Comparison of ENCODE assay signal across 39 cellular contexts in genomic region chr17:10372906-10373305, GRCh38. TPM values are rescaled to one million over a fixed set of nuclear protein-coding genes. Genes with fewer than 3 reads are reported as not detected.
"Had no signal": no experiment of that assay in that cellular context is flagged by ENCODE, and none has a peak within 500 bp of the region (broad histone marks: within the 10 kb centered on the region; RNA-seq: fewer than 3 reads in every experiment).

MYH13 (minus strand) TSS chr17:10373006; CDS start chr17:10364530, 8,476 bp downstream.

- H3K27me3 Mint-ChIP-seq: activated CD4-positive, alpha-beta memory T cell treated with anti-CD3 and anti-CD28 coated beads for 36 hours; activated CD4-positive, alpha-beta T cell treated with anti-CD3 and anti-CD28 coated beads, Interleukin-2, amount 10 ng/mL, durations not matched to agents 24 days and 14 days had no signal

- H3K4me1 ChIP-seq: adrenal gland, body of pancreas, breast epithelium had no signal

- H3K27ac Mint-ChIP-seq: activated B cell treated with CpG ODN at 0.5 μM for 24 hours; activated CD4-positive, alpha-beta memory T cell treated with anti-CD3 and anti-CD28 coated beads for 36 hours; activated CD4-positive, alpha-beta T cell treated with anti-CD3 and anti-CD28 coated beads, Interleukin-2, amount 10 ng/mL, durations not matched to agents 24 days and 14 days; activated CD8-positive, alpha-beta T cell treated with anti-CD3 and anti-CD28 coated beads for 36 hours; activated naive CD4-positive, alpha-beta T cell treated with anti-CD3 and anti-CD28 coated beads for 36 hours; activated naive CD4-positive, alpha-beta T cell treated with anti-CD3 and anti-CD28 coated beads, Interleukin-2, amount 50 U/mL, for 72 hours; activated naive CD8-positive, alpha-beta T cell treated with anti-CD3 and anti-CD28 coated beads for 36 hours; activated T-cell treated with anti-CD3 and anti-CD28 coated beads, Interleukin-2, amount 50 U/mL, for 72 hours; activated T-helper 1 cell treated with anti-CD3 and anti-CD28 coated beads, Interleukin-12 subunit alpha, Interleukin-12 subunit beta, Interleukin-2, Interleukin-4 antibody, amounts not matched to agents 30 ng/mL and 10 ng/mL and 1 ng/mL, durations not matched to agents 14 hours and 24 hours and 36 hours; activated T-helper 17 cell treated with anti-CD3 and anti-CD28 coated beads, Interleukin-2, amount 50 U/mL, for 72 hours; T-helper 1 cell treated with Interleukin-12 subunit alpha and Interleukin-12 subunit beta and Interleukin-4 antibody, amounts not matched to agents 30 μg/mL and 1 μg/mL, for 36 hours; T-helper 2 cell treated with Interferon-gamma antibody and Interleukin-4, amounts not matched to agents 5 μg/mL and 100 μg/mL, for 36 hours had no signal

- H3K36me3 Mint-ChIP-seq: activated CD4-positive, alpha-beta memory T cell treated with anti-CD3 and anti-CD28 coated beads for 36 hours; activated naive CD4-positive, alpha-beta T cell treated with anti-CD3 and anti-CD28 coated beads, Interleukin-2, amount 50 U/mL, for 72 hours; activated naive CD8-positive, alpha-beta T cell treated with anti-CD3 and anti-CD28 coated beads for 36 hours had no signal

- H3K4me1 Mint-ChIP-seq: activated B cell treated with CpG ODN at 0.5 μM for 24 hours; activated CD4-positive, alpha-beta T cell treated with anti-CD3 and anti-CD28 coated beads, Interleukin-2, amount 10 ng/mL, durations not matched to agents 24 days and 14 days; activated naive CD8-positive, alpha-beta T cell treated with anti-CD3 and anti-CD28 coated beads for 36 hours; activated T-helper 17 cell treated with anti-CD3 and anti-CD28 coated beads, Interleukin-2, amount 50 U/mL, for 72 hours had no signal

- H3K9me3 ChIP-seq: adrenal gland, body of pancreas, breast epithelium had no signal

- H3K4me3 ChIP-seq: adrenal gland, body of pancreas, breast epithelium had no signal

- FAIRE-seq: astrocyte, TTC549 had no signal

- H3K27me3 ChIP-seq: adrenal gland, body of pancreas, brain microvascular endothelial cell, breast epithelium had no signal

- H3K27ac ChIP-seq: adrenal gland, body of pancreas, brain microvascular endothelial cell, breast epithelium, VCaP had no signal

- H3K9me3 Mint-ChIP-seq: activated B cell treated with CpG ODN at 0.5 μM for 24 hours; activated CD4-positive, alpha-beta memory T cell treated with anti-CD3 and anti-CD28 coated beads for 36 hours; activated CD4-positive, alpha-beta T cell treated with anti-CD3 and anti-CD28 coated beads, Interleukin-2, amount 10 ng/mL, durations not matched to agents 24 days and 14 days; activated CD8-positive, alpha-beta T cell treated with anti-CD3 and anti-CD28 coated beads for 36 hours; activated naive CD4-positive, alpha-beta T cell treated with anti-CD3 and anti-CD28 coated beads for 36 hours; activated naive CD4-positive, alpha-beta T cell treated with anti-CD3 and anti-CD28 coated beads, Interleukin-2, amount 50 U/mL, for 72 hours; activated naive CD8-positive, alpha-beta T cell treated with anti-CD3 and anti-CD28 coated beads for 36 hours; activated T-cell treated with anti-CD3 and anti-CD28 coated beads, Interleukin-2, amount 50 U/mL, for 4 hours; activated T-cell treated with anti-CD3 and anti-CD28 coated beads, Interleukin-2, amount 50 U/mL, for 72 hours; activated T-helper 1 cell treated with anti-CD3 and anti-CD28 coated beads, Interleukin-12 subunit alpha, Interleukin-12 subunit beta, Interleukin-2, Interleukin-4 antibody, amounts not matched to agents 30 ng/mL and 10 ng/mL and 1 ng/mL, durations not matched to agents 14 hours and 24 hours and 36 hours; activated T-helper 17 cell treated with anti-CD3 and anti-CD28 coated beads, Interleukin-2, amount 50 U/mL, for 72 hours; T-helper 1 cell treated with Interleukin-12 subunit alpha and Interleukin-12 subunit beta and Interleukin-4 antibody, amounts not matched to agents 30 μg/mL and 1 μg/mL, for 36 hours; T-helper 2 cell treated with Interferon-gamma antibody and Interleukin-4, amounts not matched to agents 5 μg/mL and 100 μg/mL, for 36 hours had no signal

- DNase-seq: activated B cell treated with CpG ODN at 0.5 μM for 24 hours; activated CD4-positive, alpha-beta memory T cell treated with anti-CD3 and anti-CD28 coated beads for 36 hours; activated CD4-positive, alpha-beta T cell treated with anti-CD3 and anti-CD28 coated beads for 4 hours; activated CD4-positive, alpha-beta T cell treated with anti-CD3 and anti-CD28 coated beads, Interleukin-2, amount 10 ng/mL, durations not matched to agents 24 days and 14 days; activated CD4-positive, alpha-beta T cell treated with anti-CD3 and anti-CD28 coated beads, Interleukin-2, amount 50 U/mL, for 1 hour; activated CD4-positive, alpha-beta T cell treated with anti-CD3 and anti-CD28 coated beads, Interleukin-2, amount 50 U/mL, for 4 hours; activated CD4-positive, CD25-positive, alpha-beta regulatory T cell treated with anti-CD3 and anti-CD28 coated beads, Interleukin-2, amount 50 U/mL, for 72 hours; activated CD8-positive, alpha-beta memory T cell treated with anti-CD3 and anti-CD28 coated beads, Interleukin-2, amount 50 U/mL, for 4 hours; activated CD8-positive, alpha-beta T cell treated with anti-CD3 and anti-CD28 coated beads for 36 hours; activated effector memory CD4-positive, alpha-beta T cell treated with anti-CD3 and anti-CD28 coated beads, Interleukin-2, amount 50 U/mL, for 16 hours; activated gamma-delta T cell treated with Interleukin-2 at 50 U/mL for 16 hours; activated naive CD4-positive, alpha-beta T cell; activated naive CD4-positive, alpha-beta T cell treated with anti-CD3 and anti-CD28 coated beads for 36 hours; activated naive CD4-positive, alpha-beta T cell treated with anti-CD3 and anti-CD28 coated beads, Interleukin-2, amount 50 U/mL, for 16 hours; activated naive CD8-positive, alpha-beta T cell treated with anti-CD3 and anti-CD28 coated beads for 36 hours; activated T-cell treated with anti-CD3 and anti-CD28 coated beads for 4 hours; activated T-cell treated with anti-CD3 and anti-CD28 coated beads, Interleukin-2, amount 50 U/mL, for 1 hour; activated T-cell treated with anti-CD3 and anti-CD28 coated beads, Interleukin-2, amount 50 U/mL, for 4 hours; activated T-cell treated with anti-CD3 and anti-CD28 coated beads, Interleukin-2, amount 50 U/mL, for 72 hours; adrenal gland; amniotic stem cell; aorta; body of pancreas; brain microvascular endothelial cell; central memory CD4-positive, alpha-beta T cell; T-helper 2 cell; T-helper 9 cell had no signal

- H3K36me3 ChIP-seq: adrenal gland, brain microvascular endothelial cell, breast epithelium had no signal

- H3K4me3 Mint-ChIP-seq: activated B cell treated with CpG ODN at 0.5 μM for 24 hours; activated CD4-positive, alpha-beta memory T cell treated with anti-CD3 and anti-CD28 coated beads for 36 hours; activated CD4-positive, alpha-beta T cell treated with anti-CD3 and anti-CD28 coated beads, Interleukin-2, amount 10 ng/mL, durations not matched to agents 24 days and 14 days; activated CD8-positive, alpha-beta T cell treated with anti-CD3 and anti-CD28 coated beads for 36 hours; activated naive CD4-positive, alpha-beta T cell treated with anti-CD3 and anti-CD28 coated beads for 36 hours; activated naive CD8-positive, alpha-beta T cell treated with anti-CD3 and anti-CD28 coated beads for 36 hours; activated T-cell treated with anti-CD3 and anti-CD28 coated beads, Interleukin-2, amount 50 U/mL, for 4 hours; activated T-cell treated with anti-CD3 and anti-CD28 coated beads, Interleukin-2, amount 50 U/mL, for 72 hours; activated T-helper 1 cell treated with anti-CD3 and anti-CD28 coated beads, Interleukin-12 subunit alpha, Interleukin-12 subunit beta, Interleukin-2, Interleukin-4 antibody, amounts not matched to agents 30 ng/mL and 10 ng/mL and 1 ng/mL, durations not matched to agents 14 hours and 24 hours and 36 hours; activated T-helper 17 cell treated with anti-CD3 and anti-CD28 coated beads, Interleukin-2, amount 50 U/mL, for 72 hours; T-helper 1 cell treated with Interleukin-12 subunit alpha and Interleukin-12 subunit beta and Interleukin-4 antibody, amounts not matched to agents 30 μg/mL and 1 μg/mL, for 36 hours; T-helper 2 cell treated with Interferon-gamma antibody and Interleukin-4, amounts not matched to agents 5 μg/mL and 100 μg/mL, for 36 hours had no signal

- ATAC-seq: activated CD8-positive, alpha-beta T cell treated with anti-CD3 and anti-CD28 coated beads for 36 hours; activated naive CD4-positive, alpha-beta T cell treated with anti-CD3 and anti-CD28 coated beads, Interleukin-2, amount 50 U/mL, for 72 hours; activated T-cell treated with anti-CD3 and anti-CD28 coated beads, Interleukin-2, amount 50 U/mL, for 4 hours; activated T-cell treated with anti-CD3 and anti-CD28 coated beads, Interleukin-2, amount 50 U/mL, for 72 hours; activated T-helper 17 cell treated with anti-CD3 and anti-CD28 coated beads, Interleukin-2, amount 50 U/mL, for 72 hours; body of pancreas had no signal

RNA-seq across cellular contexts. Expression of gene MYH13, which starts in this region (rescaled TPM):
- total RNA-seq: activated B cell treated with CpG ODN at 0.5 μM for 24 hours; activated CD4-positive, alpha-beta memory T cell treated with anti-CD3 and anti-CD28 coated beads for 36 hours; activated CD4-positive, alpha-beta T cell treated with anti-CD3 and anti-CD28 coated beads, Interleukin-2, amount 10 ng/mL, durations not matched to agents 24 days and 14 days; activated CD8-positive, alpha-beta memory T cell treated with anti-CD3 and anti-CD28 coated beads for 36 hours; activated CD8-positive, alpha-beta T cell treated with anti-CD3 and anti-CD28 coated beads for 36 hours; activated naive CD4-positive, alpha-beta T cell treated with anti-CD3 and anti-CD28 coated beads for 36 hours; activated naive CD4-positive, alpha-beta T cell treated with anti-CD3 and anti-CD28 coated beads, Interleukin-2, amount 50 U/mL, for 72 hours; activated naive CD8-positive, alpha-beta T cell treated with anti-CD3 and anti-CD28 coated beads for 36 hours; activated T-cell treated with anti-CD3 and anti-CD28 coated beads, Interleukin-2, amount 50 U/mL, for 4 hours; activated T-cell treated with anti-CD3 and anti-CD28 coated beads, Interleukin-2, amount 50 U/mL, for 72 hours; activated T-helper 1 cell treated with anti-CD3 and anti-CD28 coated beads, Interleukin-12 subunit alpha, Interleukin-12 subunit beta, Interleukin-2, Interleukin-4 antibody, amounts not matched to agents 30 ng/mL and 10 ng/mL and 1 ng/mL, durations not matched to agents 14 hours and 24 hours and 36 hours; activated T-helper 17 cell treated with anti-CD3 and anti-CD28 coated beads, Interleukin-2, amount 50 U/mL, for 72 hours; adrenal gland; aorta; astrocyte; body of pancreas; breast epithelium; cardiac septum; cerebellum had no signal
- polyA plus RNA-seq: adrenal gland, aorta had no signal
